In the genomic region with DNA sequence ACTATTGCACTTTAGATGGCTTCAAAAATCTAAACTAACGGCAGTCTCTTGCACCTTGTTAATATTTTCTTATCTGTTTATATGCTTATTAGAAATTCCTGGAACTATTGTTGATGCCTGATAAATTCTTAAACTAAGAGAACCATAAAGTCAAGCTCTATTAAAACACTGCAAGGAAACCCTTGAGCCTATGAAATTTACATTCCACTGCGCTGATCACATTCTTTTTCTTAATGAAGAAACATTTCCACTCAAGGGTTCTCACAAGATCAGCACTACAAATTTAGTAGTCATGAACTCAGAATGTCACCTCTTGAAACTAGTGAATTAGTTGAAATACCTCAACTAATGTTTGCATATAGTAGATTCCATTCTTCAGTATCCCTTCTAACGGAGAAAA, we compare ENCODE assay signal across 28 cellular contexts.
"Had no signal": no experiment of that assay in that cellular context is flagged by ENCODE, and none has a peak within 500 bp of the region (broad histone marks: within the 10 kb centered on the region; RNA-seq: fewer than 3 reads in every experiment).

No MANE protein-coding gene starts in this region.

- H3K36me3 ChIP-seq: lower lobe of right lung, neural progenitor cell, neutrophil, ovary, stomach, thyroid gland, transverse colon, upper lobe of left lung had no signal

- H3K27me3 ChIP-seq: neural progenitor cell, neutrophil, ovary, stomach, testis, thyroid gland, transverse colon, upper lobe of left lung had no signal

- H3K9ac ChIP-seq: neural progenitor cell had no signal

- H2AFZ ChIP-seq: neural progenitor cell had no signal

- H3K4me2 ChIP-seq: neural progenitor cell had no signal

- ATAC-seq: left cardiac atrium; left lobe of liver; natural killer cell; right cardiac atrium; sciatic nerve; stimulated activated naive B cell treated with anti-CD40 and anti-IgM and Interleukin-4, amounts not matched to agents 10 μg/mL and 1 μg/mL and 100 μg/mL, for 72 hours; stimulated activated naive CD8-positive, alpha-beta T cell treated with anti-CD3 and anti-CD28 coated beads, Interleukin-15, Interleukin-2, amounts not matched to agents 100 U/mL and 50 U/mL, for 24 hours had no signal

- DNase-seq: hippocampal formation; kidney glomerular epithelial cell; left cardiac atrium; lower lobe of right lung; mesendoderm; naive B cell; natural killer cell; nephron progenitor cell; occipital lobe; ovary; retina; right cardiac atrium; small intestine; stimulated activated CD4-positive, alpha-beta T cell treated with anti-CD3 and anti-CD28 coated beads, Interleukin-1b, Interleukin-23, amount 100 ng/mL, for 48 hours; stimulated activated CD4-positive, alpha-beta T cell treated with anti-CD3 and anti-CD28 coated beads, Interleukin-2, amount 100 ng/mL, for 48 hours; stimulated activated naive B cell treated with anti-CD40 and anti-IgM and Interleukin-4, amounts not matched to agents 10 μg/mL and 1 μg/mL and 100 μg/mL, for 72 hours; stimulated activated naive CD8-positive, alpha-beta T cell treated with anti-CD3 and anti-CD28 coated beads, Interleukin-15, Interleukin-2, amounts not matched to agents 100 U/mL and 50 U/mL, for 24 hours; stomach; testis; thyroid gland; transverse colon; upper lobe of left lung had no signal

- H3K27ac ChIP-seq: lower lobe of right lung, neural progenitor cell, neutrophil, ovary, stomach, testis, thyroid gland, transverse colon, upper lobe of left lung had no signal

- H3K4me1 ChIP-seq: lower lobe of right lung, neural progenitor cell, stomach, testis, transverse colon, upper lobe of left lung had no signal

- H3K9me3 ChIP-seq: lower lobe of right lung, neutrophil, ovary, stomach, testis, thyroid gland, transverse colon, upper lobe of left lung had no signal

- FAIRE-seq: keratinocyte, small intestine, urothelium cell line had no signal

- H3K4me3 ChIP-seq: lower lobe of right lung, neural progenitor cell, ovary, stomach, testis, thyroid gland, transverse colon, upper lobe of left lung had no signal
